Comparison of ENCODE assay signal across 13 cellular contexts in genomic region chr6:20605061-20605460, GRCh38.
DNase-seq lines count a peak whose midpoint lies in the region; ATAC-seq, FAIRE-seq and TF ChIP-seq lines count a peak whose summit lies in the region.
"Had no signal": no experiment of that assay in that cellular context is flagged by ENCODE, and none has a peak within 500 bp of the region (broad histone marks: within the 10 kb centered on the region; RNA-seq: fewer than 3 reads in every experiment).

No MANE protein-coding gene starts in this region.

- no peak for ATAC-seq in naive thymus-derived CD8-positive, alpha-beta T cell
- ATAC-seq in HG03095 (IDR thresholded peaks at IDR 0.05; ENCODE audit: unreplicated experiment), result no peak

- peaks cover 0 to 21% (median 6%) of the 10 kb centered on the region in 4 donors for H3K4me1 Mint-ChIP-seq in naive thymus-derived CD8-positive, alpha-beta T cell

- in situ Hi-C loops in ACHN (cut with HindIII; ENCODE audit: low pct_ligation_motif_present, low pct_unique_long_range_greater_than_20kb, low sequenced_read_pairs), result no loop called here

- FAIRE-seq in bronchial epithelial cell (lab: Jason Lieb, UNC), result no peak

- H3K27me3 ChIP-seq in bronchial epithelial cell (ENCODE audit: control insufficient read depth, insufficient read depth, low read length) (no peaks in the 10 kb centered on the region), dorsolateral prefrontal cortex (no peaks in the 10 kb centered on the region)

- peak; percentile 15 for DNase-seq in ACHN
- DNase-seq in bronchial epithelial cell (ENCODE audit: low read depth), result peak; percentile 27
- peak; percentile 17 for DNase-seq in glomerular visceral epithelial cell (ENCODE audit: extremely low spot score)
- DNase-seq in naive thymus-derived CD8-positive, alpha-beta T cell, result no peak
- DNase-seq in dorsolateral prefrontal cortex, result no peak
- no peak for DNase-seq in NCI-H1930 (lab: John Stamatoyannopoulos, UW)
- DNase-seq: CD4-positive, alpha-beta memory T cell; DMS53 had no signal

- H3K36me3 ChIP-seq in bronchial epithelial cell (ENCODE audit: control insufficient read depth, insufficient read depth, low read length), result no peaks in the 10 kb centered on the region

- peaks cover 7 to 45% (median 44%) of the 10 kb centered on the region in 3 donors for H3K36me3 Mint-ChIP-seq in naive thymus-derived CD8-positive, alpha-beta T cell

- H3K9me3 Mint-ChIP-seq in naive thymus-derived CD8-positive, alpha-beta T cell, result peaks cover 0 to 4% (median 0%) of the 10 kb centered on the region in 9 donors

- no peak for TF ChIP-seq RAD21 in Ishikawa (IDR thresholded peaks at IDR 0.05; ENCODE audit: low read depth)

- TF ChIP-seq EP300 in Ishikawa (IDR thresholded peaks at IDR 0.05; ENCODE audit: borderline replicate concordance), result no peak

- H3K4me3 ChIP-seq in bronchial epithelial cell (ENCODE audit: low read depth, low read length), result no peak overlapping the region
- no peak overlapping the region for H3K4me3 ChIP-seq in dorsolateral prefrontal cortex

- peak overlapping the region in 1 of 10 donors; percentile 21 for H3K27ac Mint-ChIP-seq in naive thymus-derived CD8-positive, alpha-beta T cell
- H3K27ac Mint-ChIP-seq: B cell, IgD-negative memory B cell had no signal

- intact Hi-C loops in dorsolateral prefrontal cortex (cut with DNase I), result no loop called here

- TF ChIP-seq CTCF in bronchial epithelial cell (IDR thresholded peaks at IDR 0.05; ENCODE audit: insufficient read depth, low read length, severe bottlenecking) (no peak), dorsolateral prefrontal cortex (IDR thresholded peaks at IDR 0.05 in 54 of 56, conservative IDR thresholded peaks at IDR 0.05 in 2 of 56; ENCODE audit: low read depth in 1 of 56, partially characterized antibody in 56 of 56) (no peak)

- H3K27me3 Mint-ChIP-seq in naive thymus-derived CD8-positive, alpha-beta T cell, result no peaks in the 10 kb centered on the region
- H3K27me3 Mint-ChIP-seq: B cell; CD4-positive, alpha-beta memory T cell; IgD-negative memory B cell had no signal

- POLR2A ChIA-PET in naive thymus-derived CD8-positive, alpha-beta T cell (lab: Charles Lee), result no interaction called here

- no peak overlapping the region for H3K27ac ChIP-seq in dorsolateral prefrontal cortex
- H3K27ac ChIP-seq: C4-2B had no signal

- no peak overlapping the region for H3K4me3 Mint-ChIP-seq in naive thymus-derived CD8-positive, alpha-beta T cell
- H3K4me3 Mint-ChIP-seq: B cell; CD4-positive, alpha-beta memory T cell; IgD-negative memory B cell had no signal

TF ChIP-seq in Ishikawa, 13 proteins besides CTCF, POLR2A, EP300 and RAD21:
- TF ChIP-seq TEAD4 (IDR thresholded peaks at IDR 0.05), result 0 out of 2 replicates have a peak, but pooled peaks have one; percentile 31
- no peak for TF ChIP-seq TCF12 (IDR thresholded peaks at IDR 0.05; ENCODE audit: low read depth)

Comparison
In these comparisons a context has a peak if more than half of its experiments do, and no peak if none do; other contexts are left out.
1. DNase-seq: peak in ACHN (single experiment), bronchial epithelial cell (single experiment) and glomerular visceral epithelial cell (single experiment); none in naive thymus-derived CD8-positive, alpha-beta T cell (0 of 10), dorsolateral prefrontal cortex (0 of 10) and NCI-H1930 (0 of 2).